ENCODE assay signal across 10 cellular contexts in genomic region chr10:92420554-92421275, GRCh38.
DNase-seq lines count a peak whose midpoint lies in the region; ATAC-seq and TF ChIP-seq lines count a peak whose summit lies in the region.
"Had no signal": no experiment of that assay in that cellular context is flagged by ENCODE, and none has a peak within 500 bp of the region (broad histone marks: within the 10 kb centered on the region; RNA-seq: fewer than 3 reads in every experiment).

No MANE protein-coding gene starts in this region.

- H3K4me1 ChIP-seq in body of pancreas, result no peaks in the 10 kb centered on the region

- peak; percentile 31 for DNase-seq in ELF-1 (ENCODE audit: low read depth, low spot score)
- peak in 1 of 4 donors; percentile 7 for DNase-seq in body of pancreas
- DNase-seq in retina, result peak; percentile 71
- no peak for DNase-seq in nucleus accumbens (lab: John Stamatoyannopoulos, UW)
- no peak for DNase-seq in NCI-H2196 (lab: John Stamatoyannopoulos, UW; ENCODE audit: unreplicated experiment)
- no peak for DNase-seq in Ammon's horn (ENCODE audit: low spot score)
- DNase-seq: activated effector memory CD4-positive, alpha-beta T cell treated with anti-CD3 and anti-CD28 coated beads, Interleukin-2, amount 50 U/mL, for 16 hours had no signal

- 11 to 15% methylated on average over 27 to 46 of the region's 46 CpGs for WGBS in body of pancreas, 2 donors

- no peak for TF ChIP-seq POLR2A in body of pancreas (IDR thresholded peaks at IDR 0.05)

- H3K27me3 ChIP-seq in body of pancreas, result no peaks in the 10 kb centered on the region

- no peak for TF ChIP-seq CTCF in body of pancreas (IDR thresholded peaks at IDR 0.05)

- H3K4me3 ChIP-seq in body of pancreas, result peak overlapping the region in 1 of 2 donors; percentile 28
- H3K4me3 ChIP-seq in iPS-11a (ENCODE audit: low read depth, low read length), result peak overlapping the region; percentile 15
- H3K4me3 ChIP-seq: mucosa of descending colon had no signal

- no peaks in the 10 kb centered on the region for H3K36me3 ChIP-seq in body of pancreas (replicated peaks in 1 of 2; ENCODE audit: insufficient read depth in 1 of 2, low read depth in 2 of 2)

- peak; percentile 21 for ATAC-seq in body of pancreas
- ATAC-seq in HG03108 (IDR thresholded peaks at IDR 0.05; ENCODE audit: unreplicated experiment), result no peak

- no peaks in the 10 kb centered on the region for H3K9me3 ChIP-seq in body of pancreas
- H3K9me3 ChIP-seq: mucosa of descending colon had no signal

- H3K27ac ChIP-seq in body of pancreas, result no peak overlapping the region

- intact Hi-C loops in body of pancreas (cut with DNase I), result no loop called here

Comparison
In these comparisons a context has a peak if more than half of its experiments do, and no peak if none do; other contexts are left out.
1. DNase-seq: peak in ELF-1 (single experiment) and retina (single experiment); none in nucleus accumbens (0 of 56), NCI-H2196 (single experiment) and Ammon's horn (single experiment).